2 cellular contexts compared by ENCODE assay signal in genomic region chr9:86629530-86629929, GRCh38.
A peak's percentile ranks its signal among the peaks of the same experiment; 100 is the strongest.
TF ChIP-seq lines count a peak whose summit lies in the region.

No MANE protein-coding gene starts in this region.

TF ChIP-seq in HepG2, 621 proteins besides CTCF, POLR2A, EP300 and RAD21:
- TF ChIP-seq RAD51 (IDR thresholded peaks at IDR 0.05; ENCODE audit: borderline replicate concordance) (no peak), ZNF83 (CRISPR knock-in tag; IDR thresholded peaks at IDR 0.05; ENCODE audit: borderline replicate concordance) (no peak), MNT (IDR thresholded peaks at IDR 0.05) (peak; percentile 74)
TF ChIP-seq in HepG2: peak in this region for 1.

TF ChIP-seq in HEK293, 187 proteins besides CTCF, POLR2A, EP300 and RAD21:
- TF ChIP-seq BCL6B (tag by site-specific recombination; IDR thresholded peaks at IDR 0.05) (no peak), MZF1 (tag by site-specific recombination; IDR thresholded peaks at IDR 0.05; ENCODE audit: borderline replicate concordance) (peak; percentile 52; the same call in 1 of the 2 replicates)
